Comparison of ENCODE assay signal across 1 cellular context in the genomic region with DNA sequence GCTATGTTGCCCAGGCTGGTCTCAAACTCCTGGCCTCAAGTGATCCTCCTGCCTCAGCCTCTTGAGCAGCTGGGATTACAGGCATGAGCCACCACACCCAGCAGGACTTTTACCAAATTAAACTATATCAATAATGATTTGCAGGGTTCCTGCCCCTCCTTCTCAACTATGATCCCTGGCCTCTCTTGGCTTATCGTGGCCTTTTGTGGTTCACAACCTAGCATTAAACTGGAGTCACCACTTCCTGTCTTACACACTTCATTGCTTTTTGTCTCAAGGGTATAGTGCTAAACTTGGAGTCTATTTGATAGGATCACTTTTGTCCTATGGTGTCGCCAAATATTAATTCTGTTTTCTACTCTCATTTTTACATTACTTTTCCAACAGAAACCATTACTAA.
A peak's percentile ranks its signal among the peaks of the same experiment; 100 is the strongest.
TF ChIP-seq lines count a peak whose summit lies in the region.

No MANE protein-coding gene starts in this region.

TF ChIP-seq in HepG2, 621 proteins besides CTCF, POLR2A, EP300 and RAD21:
- TF ChIP-seq RBM22 (optimal IDR thresholded peaks at IDR 0.05; ENCODE audit: low read length) (peak; percentile 94), ARID3A (IDR thresholded peaks at IDR 0.05; ENCODE audit: low read depth, low read length) (no peak)
